1 cellular context compared by ENCODE assay signal in genomic region chr10:58319599-58319998, GRCh38.
TF ChIP-seq lines count a peak whose summit lies in the region.

No MANE protein-coding gene starts in this region.

TF ChIP-seq in WTC11, 78 proteins besides CTCF, POLR2A, EP300 and RAD21 (continued from another document):
- TF ChIP-seq E2F4 (CRISPR knock-in tag; IDR thresholded peaks at IDR 0.05; ENCODE audit: borderline replicate concordance, low read depth), result no peak
- no peak for TF ChIP-seq ZNF512 (CRISPR knock-in tag; IDR thresholded peaks at IDR 0.05; ENCODE audit: borderline replicate concordance)
- no peak for TF ChIP-seq SP1 (CRISPR knock-in tag; conservative IDR thresholded peaks at IDR 0.05)
- TF ChIP-seq EMX1 (CRISPR knock-in tag; IDR thresholded peaks at IDR 0.05), result no peak
- TF ChIP-seq ERG (CRISPR knock-in tag; IDR thresholded peaks at IDR 0.05), result no peak
- no peak for TF ChIP-seq FOXP4 (CRISPR knock-in tag; IDR thresholded peaks at IDR 0.05)
- no peak for TF ChIP-seq FOXP1 (CRISPR knock-in tag; IDR thresholded peaks at IDR 0.05; ENCODE audit: borderline replicate concordance)
- TF ChIP-seq MAX (CRISPR knock-in tag; IDR thresholded peaks at IDR 0.05), result no peak
